In genomic region chr12:54386781-54387467, GRCh38 we compare ENCODE assay signal across 1 cellular context.
TF ChIP-seq lines count a peak whose summit lies in the region.

No MANE protein-coding gene starts in this region.

TF ChIP-seq in WTC11, 78 proteins besides CTCF, POLR2A, EP300 and RAD21 (continued from another document):
- TF ChIP-seq ZNF263 (CRISPR knock-in tag; IDR thresholded peaks at IDR 0.05; ENCODE audit: low read depth) (no peak), ESRRA (CRISPR knock-in tag; IDR thresholded peaks at IDR 0.05; ENCODE audit: borderline replicate concordance) (no peak), PRDM15 (CRISPR knock-in tag; IDR thresholded peaks at IDR 0.05) (no peak), MYBL2 (CRISPR knock-in tag; IDR thresholded peaks at IDR 0.05) (no peak), ZNF532 (CRISPR knock-in tag; IDR thresholded peaks at IDR 0.05; ENCODE audit: borderline replicate concordance) (no peak), ATF6 (CRISPR knock-in tag; IDR thresholded peaks at IDR 0.05) (no peak), ZNF512 (CRISPR knock-in tag; IDR thresholded peaks at IDR 0.05; ENCODE audit: borderline replicate concordance) (no peak), NFE2L1 (CRISPR knock-in tag; IDR thresholded peaks at IDR 0.05) (no peak), OVOL2 (CRISPR knock-in tag; IDR thresholded peaks at IDR 0.05; ENCODE audit: borderline replicate concordance) (no peak), E2F5 (CRISPR knock-in tag; IDR thresholded peaks at IDR 0.05) (no peak), ZMAT4 (CRISPR knock-in tag; IDR thresholded peaks at IDR 0.05) (no peak)
